In genomic region chr11:60970369-60970774, GRCh38 we compare ENCODE assay signal across 8 cellular contexts. TPM values are rescaled to one million over a fixed set of nuclear protein-coding genes. Genes with fewer than 3 reads are reported as not detected.
A peak's percentile ranks its signal among the peaks of the same experiment; 100 is the strongest.
DNase-seq lines count a peak whose midpoint lies in the region; ATAC-seq and TF ChIP-seq lines count a peak whose summit lies in the region.

No MANE protein-coding gene starts in this region.

- 13 to 20% methylated on average over 9 of the region's 9 CpGs for WGBS in thyroid gland, 2 donors

- no peaks in the 10 kb centered on the region for H3K4me1 ChIP-seq in thyroid gland

- no peaks in the 10 kb centered on the region for H3K4me1 Mint-ChIP-seq in endothelial cell (ENCODE audit: unreplicated experiment)
- H3K4me1 Mint-ChIP-seq in nephron progenitor cell = peaks cover 8% of the 10 kb centered on the region

- H3K36me3 Mint-ChIP-seq in endothelial cell (ENCODE audit: low read depth, unreplicated experiment) (no peaks in the 10 kb centered on the region), nephron progenitor cell (ENCODE audit: low read depth) (peaks cover 8% of the 10 kb centered on the region)

- no peaks in the 10 kb centered on the region for H3K36me3 ChIP-seq in thyroid gland

- H3K27me3 ChIP-seq in thyroid gland = no peaks in the 10 kb centered on the region

- no peak overlapping the region for H3K4me3 ChIP-seq in thyroid gland (replicated peaks in 1 of 3)

- no peak for TF ChIP-seq POLR2A in thyroid gland (IDR thresholded peaks at IDR 0.05)

- TF ChIP-seq CTCF in endothelial cell (IDR thresholded peaks at IDR 0.05; ENCODE audit: unreplicated experiment) (peak; percentile 85), nephron progenitor cell (IDR thresholded peaks at IDR 0.05) (peak; percentile 63), thyroid gland (IDR thresholded peaks at IDR 0.05) (peak; percentile 62 to 88 (median 74))

- H3K27ac ChIP-seq in thyroid gland = no peak overlapping the region

- DNase-seq in A172 (ENCODE audit: low spot score) = peak; percentile 26
- DNase-seq in NCI-H226 = peak; percentile 40
- peak; percentile 67 to 70 for DNase-seq in activated CD8-positive, alpha-beta memory T cell treated with anti-CD3 and anti-CD28 coated beads for 1 hour (ENCODE audit: extremely low read depth in 1 of 2, low read depth in 1 of 2)
- peak; percentile 73 for DNase-seq in endothelial cell (ENCODE audit: low spot score)
- peak; percentile 53 for DNase-seq in nephron progenitor cell
- DNase-seq in thyroid gland = peak; percentile 49 to 61
- DNase-seq in T1000 (lab: John Stamatoyannopoulos, UW) = no peak

- ATAC-seq in GM18868 (IDR thresholded peaks at IDR 0.05; ENCODE audit: unreplicated experiment) = peak; percentile 69

- no peak overlapping the region for H3K4me3 Mint-ChIP-seq in endothelial cell (ENCODE audit: unreplicated experiment)
- no peak overlapping the region for H3K4me3 Mint-ChIP-seq in nephron progenitor cell

- intact Hi-C loops in thyroid gland (cut with DNase I) = loop anchor here (2.0 kb wide), 1 partner anchor 216 kb away; no protein-coding TSS in a partner anchor

- H3K9me3 Mint-ChIP-seq in endothelial cell (ENCODE audit: unreplicated experiment) (no peaks in the 10 kb centered on the region), nephron progenitor cell (peaks cover 35% of the 10 kb centered on the region)

- H3K9me3 ChIP-seq in thyroid gland = no peaks in the 10 kb centered on the region

- H3K27ac Mint-ChIP-seq in endothelial cell (ENCODE audit: unreplicated experiment) = no peak overlapping the region
- no peak overlapping the region for H3K27ac Mint-ChIP-seq in nephron progenitor cell

- H3K27me3 Mint-ChIP-seq in endothelial cell (ENCODE audit: unreplicated experiment) (peaks cover 2% of the 10 kb centered on the region), nephron progenitor cell (ENCODE audit: low read depth, poor library complexity) (peaks cover 22% of the 10 kb centered on the region)

RNA-seq across cellular contexts. Expression of gene CD6, which starts 1.1 kb away (rescaled TPM):
- total RNA-seq in A172 (2014; rRNA removed; shearing (Covaris generic)) = not detected in 2 replicates
- 0.33 TPM for total RNA-seq in endothelial cell (ENCODE audit: unreplicated experiment)
- total RNA-seq in thyroid gland = 1 to 10 TPM in 1 of 4 donors, under 1 TPM in 3; 0.40 to 2.7 (median 0.69) TPM

RNA-seq across cellular contexts. Expression of gene SLC15A3, which starts 18.4 kb away (rescaled TPM):
- 6.5 and 9.9 TPM in 2 replicates for total RNA-seq in A172 (2014; rRNA removed; shearing (Covaris generic))
- total RNA-seq in endothelial cell (ENCODE audit: unreplicated experiment) (0.62 TPM), thyroid gland (10 to 100 TPM in 2 of 4 donors, 1 to 10 TPM in 2; 6.3 to 16.5 (median 8.9) TPM)

RNA-seq across cellular contexts. Expression of gene TMEM132A, which starts 46.1 kb away (rescaled TPM):
- 132 and 170 TPM in 2 replicates for total RNA-seq in A172 (2014; rRNA removed; shearing (Covaris generic))
- total RNA-seq in endothelial cell (ENCODE audit: unreplicated experiment) (164 TPM), thyroid gland (1 to 10 TPM; 3.3 to 8.3 (median 3.9) TPM)

RNA-seq across cellular contexts. Expression of gene TMEM109, which starts 56.4 kb away (rescaled TPM):
- total RNA-seq in A172 (2014; rRNA removed; shearing (Covaris generic)) = 46.9 and 92.9 TPM in 2 replicates
- total RNA-seq in endothelial cell (ENCODE audit: unreplicated experiment) (95.1 TPM), thyroid gland (100 to 1,000 TPM in 2 of 4 donors, 10 to 100 TPM in 2; 61.9 to 105 (median 96.0) TPM)

Comparison
In these comparisons a context has a peak if more than half of its experiments do, and no peak if none do; other contexts are left out.
1. RNA of gene TMEM132A, which starts 46.1 kb away (total RNA-seq): 164 TPM in endothelial cell (single experiment) and 132 to 170 TPM in A172; 3.3 to 8.3 TPM in thyroid gland; every median in the first group is over 10 times any median in the second.
2. Peak in every context shown above with its lines, with median percentiles within 50 percentile points of each other: CTCF ChIP-seq.